23 cellular contexts compared by ENCODE assay signal in the genomic region with DNA sequence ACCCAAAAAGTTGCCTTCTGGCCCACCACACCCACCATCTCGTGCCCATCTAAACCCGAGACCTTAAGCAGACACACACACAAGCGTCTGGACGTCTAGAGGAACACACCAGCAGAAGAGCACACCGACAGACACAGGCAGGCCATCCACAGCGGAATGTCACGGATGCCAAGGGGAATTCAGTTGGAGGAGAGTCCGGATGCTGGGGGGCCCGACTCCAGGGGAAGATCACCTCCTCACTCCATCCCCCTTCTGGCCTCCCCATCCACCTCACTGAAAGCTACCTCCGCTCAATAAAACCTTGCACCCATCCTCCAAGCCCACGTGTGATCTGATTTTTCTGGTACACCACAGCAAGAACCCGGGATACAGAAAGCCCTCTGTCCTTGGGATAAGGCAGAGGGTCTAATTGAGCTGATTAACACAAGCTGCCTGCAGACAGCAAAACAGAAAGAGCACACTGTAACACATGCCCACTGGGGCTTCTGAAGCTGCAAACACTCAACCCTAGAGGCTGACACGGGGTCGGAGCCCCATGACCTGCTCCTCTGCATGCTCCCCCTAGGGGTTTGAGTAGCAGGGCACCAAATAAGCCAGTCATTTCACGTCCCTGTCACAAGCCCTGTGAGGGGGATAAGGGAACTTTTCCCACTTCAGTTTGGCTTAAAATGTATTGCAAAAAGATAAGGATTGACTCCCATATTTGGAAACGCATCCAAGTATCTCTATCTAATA.
DNase-seq lines count a peak whose midpoint lies in the region; TF ChIP-seq lines count a peak whose summit lies in the region.
"Had no signal": no experiment of that assay in that cellular context is flagged by ENCODE, and none has a peak within 500 bp of the region (broad histone marks: within the 10 kb centered on the region; RNA-seq: fewer than 3 reads in every experiment).

No MANE protein-coding gene starts in this region.

- H3K36me3 ChIP-seq in H7 (replicated peaks; ENCODE audit: control insufficient read depth, insufficient read depth, low read length) (no peaks in the 10 kb centered on the region), esophagus muscularis mucosa (no peaks in the 10 kb centered on the region), neuronal stem cell (replicated peaks in 1 of 2; ENCODE audit: control insufficient read depth in 2 of 2, insufficient read depth in 2 of 2, low read length in 2 of 2) (no peaks in the 10 kb centered on the region), thyroid gland (no peaks in the 10 kb centered on the region)
- H3K36me3 ChIP-seq: cardiac muscle cell, left lung had no signal

- peak overlapping the region; percentile 54 for H2AFZ ChIP-seq in neuronal stem cell (ENCODE audit: low read length)

- H3K14ac ChIP-seq in neuronal stem cell (ENCODE audit: low read length): no peak overlapping the region

- H2BK12ac ChIP-seq in neuronal stem cell (ENCODE audit: low read length): no peak overlapping the region

- no peaks in the 10 kb centered on the region for H3K9me3 ChIP-seq in esophagus muscularis mucosa
- no peaks in the 10 kb centered on the region for H3K9me3 ChIP-seq in neuronal stem cell (replicated peaks in 1 of 2; ENCODE audit: control insufficient read depth in 2 of 2, insufficient read depth in 1 of 2, low read depth in 1 of 2, low read length in 2 of 2)
- H3K9me3 ChIP-seq in thyroid gland: no peaks in the 10 kb centered on the region
- H3K9me3 ChIP-seq: left lung had no signal

- H4K91ac ChIP-seq in neuronal stem cell (ENCODE audit: low read depth, low read length, poor library complexity): no peak overlapping the region

- H4K8ac ChIP-seq in neuronal stem cell (ENCODE audit: low read depth, low read length): no peak overlapping the region

- H3K4me1 ChIP-seq in esophagus muscularis mucosa: no peaks in the 10 kb centered on the region
- peaks cover 0 to 2% of the 10 kb centered on the region in 2 donors for H3K4me1 ChIP-seq in neuronal stem cell (ENCODE audit: control insufficient read depth in 2 of 2, insufficient read depth in 1 of 2, low read depth in 1 of 2, low read length in 2 of 2)
- H3K4me1 ChIP-seq in thyroid gland: no peaks in the 10 kb centered on the region
- H3K4me1 ChIP-seq: left lung had no signal

- WGBS in esophagus muscularis mucosa: 68% methylated on average over 16 of the region's 16 CpGs
- WGBS in neuronal stem cell (ENCODE audit: extremely low coverage in 2 of 2, insufficient read length in 2 of 2, insufficient replicate concordance in 1 of 2), 2 donors: no CpG with 5 or more reads among the region's 16 CpGs
- WGBS in thyroid gland, 2 donors: 69 to 71% methylated on average over 16 of the region's 16 CpGs

- TF ChIP-seq POLR2A in esophagus muscularis mucosa (IDR thresholded peaks at IDR 0.05; ENCODE audit: low read depth) (no peak), thyroid gland (IDR thresholded peaks at IDR 0.05) (no peak)

- no peaks in the 10 kb centered on the region for H3K79me1 ChIP-seq in neuronal stem cell (ENCODE audit: low read depth, low read length)

- TF ChIP-seq CTCF in esophagus muscularis mucosa (IDR thresholded peaks at IDR 0.05) (no peak), thyroid gland (IDR thresholded peaks at IDR 0.05) (no peak)

- no peak overlapping the region for H2BK120ac ChIP-seq in neuronal stem cell (ENCODE audit: low read depth, low read length)

- in situ Hi-C loops in G401 (cut with HindIII; ENCODE audit: low sequenced_read_pairs): no loop called here

- intact Hi-C loops in esophagus muscularis mucosa (cut with DNase I): no loop called here
- intact Hi-C loops in thyroid gland (cut with DNase I): no loop called here

- H3K27ac ChIP-seq in esophagus muscularis mucosa (replicated peaks in 1 of 4): no peak overlapping the region
- no peak overlapping the region for H3K27ac ChIP-seq in neuronal stem cell (replicated peaks; ENCODE audit: low read length)
- no peak overlapping the region for H3K27ac ChIP-seq in thyroid gland
- H3K27ac ChIP-seq: cardiac muscle cell, left lung, RWPE1 had no signal

- H3K23ac ChIP-seq in neuronal stem cell (ENCODE audit: low read depth, low read length, poor library complexity): no peak overlapping the region

- no peak overlapping the region for H2AK5ac ChIP-seq in neuronal stem cell (ENCODE audit: low read depth, low read length)

- no peak for TF ChIP-seq EP300 in esophagus muscularis mucosa (IDR thresholded peaks at IDR 0.05)

- no peaks in the 10 kb centered on the region for H3K27me3 ChIP-seq in H7 (ENCODE audit: control insufficient read depth, insufficient read depth, low read length)
- no peaks in the 10 kb centered on the region for H3K27me3 ChIP-seq in esophagus muscularis mucosa
- H3K27me3 ChIP-seq in neuronal stem cell (ENCODE audit: control insufficient read depth in 3 of 3, insufficient read depth in 3 of 3, low read depth in 1 of 3, low read length in 3 of 3): no peaks in the 10 kb centered on the region
- H3K27me3 ChIP-seq in thyroid gland: no peaks in the 10 kb centered on the region
- H3K27me3 ChIP-seq: cardiac muscle cell, left lung had no signal

- H2BK15ac ChIP-seq in neuronal stem cell (ENCODE audit: low read length): no peak overlapping the region

- H3K4me3 ChIP-seq in H7 (ENCODE audit: insufficient read depth, low read depth, low read length) (no peak overlapping the region), esophagus muscularis mucosa (no peak overlapping the region), neuronal stem cell (ENCODE audit: low read length in 2 of 2) (no peak overlapping the region), thyroid gland (replicated peaks in 1 of 3) (no peak overlapping the region)
- H3K4me3 ChIP-seq: cardiac muscle cell, left lung had no signal

- H2BK5ac ChIP-seq in neuronal stem cell (ENCODE audit: low read length): no peak overlapping the region

- DNase-seq in H7 (peak; percentile 5), OCI-M1 (lab: John Stamatoyannopoulos, UW) (peak; percentile 4), esophagus muscularis mucosa (ENCODE audit: extremely low spot score) (peak; percentile 91), neuronal stem cell (ENCODE audit: low spot score) (no peak), G401 (ENCODE audit: low spot score) (no peak), thyroid gland (no peak), NK-92 (lab: John Stamatoyannopoulos, UW; ENCODE audit: unreplicated experiment) (no peak)
- DNase-seq: activated CD4-positive, CD25-positive, alpha-beta regulatory T cell treated with anti-CD3 and anti-CD28 coated beads, Interleukin-2, amount 50 U/mL, for 72 hours; activated CD8-positive, alpha-beta memory T cell treated with anti-CD3 and anti-CD28 coated beads for 24 hours; activated naive CD4-positive, alpha-beta T cell treated with anti-CD3 and anti-CD28 coated beads, Interleukin-2, amount 10 ng/mL, durations not matched to agents 7 days and 5 days; activated T-cell treated with anti-CD3 and anti-CD28 coated beads, Interleukin-2, amount 50 U/mL, for 48 hours; amygdala; CD4-positive, alpha-beta T cell; DMS 273 treated with DMSO at 0.1 percent for 48 hours; GDM1; left lung; midbrain; natural killer cell; NCI-H2107; NCI-H510A; T-helper 9 cell had no signal

- no peak overlapping the region for H3K4ac ChIP-seq in neuronal stem cell (ENCODE audit: low read length)

- H3K9ac ChIP-seq in neuronal stem cell (ENCODE audit: low read depth, low read length, poor library complexity): no peak overlapping the region

- H3K4me2 ChIP-seq in neuronal stem cell (ENCODE audit: insufficient read depth, low read length, poor library complexity, severe bottlenecking): no peak overlapping the region

- no peak overlapping the region for H3K18ac ChIP-seq in neuronal stem cell (ENCODE audit: low read length)

Comparison
In these comparisons a context has a peak if more than half of its experiments do, and no peak if none do; other contexts are left out.
1. DNase-seq: peak in H7 (single experiment), OCI-M1 (single experiment) and esophagus muscularis mucosa (single experiment); none in neuronal stem cell (single experiment), G401 (single experiment), thyroid gland (0 of 2) and NK-92 (single experiment).